Comparison of ENCODE assay signal across 8 cellular contexts in genomic region chr20:36467076-36467999, GRCh38.
A peak's percentile ranks its signal among the peaks of the same experiment; 100 is the strongest.
DNase-seq lines count a peak whose midpoint lies in the region; ATAC-seq and TF ChIP-seq lines count a peak whose summit lies in the region.

No MANE protein-coding gene starts in this region.

- H3K9me3 ChIP-seq in AG04450 (ENCODE audit: control insufficient read depth, insufficient read depth, low read length) (no peaks in the 10 kb centered on the region), ascending aorta (no peaks in the 10 kb centered on the region), iPS-15b (ENCODE audit: control insufficient read depth, insufficient read depth, low read length) (no peaks in the 10 kb centered on the region)

- peaks cover 52 to 90% of the 10 kb centered on the region in 2 donors for H3K4me1 ChIP-seq in ascending aorta
- peaks cover 18% of the 10 kb centered on the region for H3K4me1 ChIP-seq in iPS-15b (ENCODE audit: control insufficient read depth, insufficient read depth, low read length)

- no peaks in the 10 kb centered on the region for H3K9me3 Mint-ChIP-seq in HFFc6

- peaks cover 85% of the 10 kb centered on the region for H3K4me1 Mint-ChIP-seq in HFFc6 (ENCODE audit: low read depth)

- peaks cover 0 to 11% of the 10 kb centered on the region in 2 donors for H3K36me3 ChIP-seq in ascending aorta
- H3K36me3 ChIP-seq in iPS-15b (ENCODE audit: control insufficient read depth, insufficient read depth, low read length) = peaks cover 3% of the 10 kb centered on the region

- no peaks in the 10 kb centered on the region; the same call in none of the 2 replicates for H3K27me3 Mint-ChIP-seq in HFFc6 (ENCODE audit: insufficient read depth)

- H3K9ac ChIP-seq in iPS-15b (ENCODE audit: low read depth, low read length) = peak overlapping the region; percentile 47

- peak overlapping the region; percentile 96 for H3K4me3 Mint-ChIP-seq in HFFc6

- CTCF ChIA-PET in AG04450 (lab: Charles Lee) (interaction anchor here (0.6 to 0.8 kb wide), 2 partner anchors 84 to 138 kb away, joined by 3 read pairs; partner anchors contain the start of gene RAB5IF), RWPE1 (lab: Yijun Ruan, JAX) (interaction anchor here (0.6 kb wide), 2 partner anchors 288 to 300 kb away, joined by 3 read pairs; no protein-coding TSS in a partner anchor), HEK293T (lab: Yijun Ruan, JAX) (no interaction called here)

- TF ChIP-seq CTCF in AG04450 (IDR thresholded peaks at IDR 0.05; ENCODE audit: low read depth, low read length) = no peak
- TF ChIP-seq CTCF in HFFc6 (IDR thresholded peaks at IDR 0.05) = no peak
- TF ChIP-seq CTCF in RWPE1 (conservative IDR thresholded peaks at IDR 0.05; ENCODE audit: low read depth) = no peak
- no peak for TF ChIP-seq CTCF in ascending aorta (IDR thresholded peaks at IDR 0.05)

- DNase-seq in AG04450 (ENCODE audit: low read depth, low spot score) (no peak), HFFc6 (peak; percentile 63), RWPE1 (ENCODE audit: low spot score) (peak; percentile 81), ascending aorta (ENCODE audit: low spot score in 2 of 2) (peak in 1 of 2 donors; percentile 72), HEK293T (ENCODE audit: extremely low spot score) (no peak)
- DNase-seq in stimulated activated CD4-positive, alpha-beta T cell treated with anti-CD3 and anti-CD28 coated beads, Interleukin-4, amount 100 ng/mL, for 24 hours = peak; percentile 42

- H3K27ac ChIP-seq in AG04450 (ENCODE audit: low read depth, low read length) = peak overlapping the region; percentile 31
- H3K27ac ChIP-seq in RWPE1 = peak overlapping the region; percentile 91
- peak overlapping the region; percentile 99 for H3K27ac ChIP-seq in ascending aorta

- ATAC-seq in GM21723 (IDR thresholded peaks at IDR 0.05; ENCODE audit: unreplicated experiment) = no peak

- H3K27me3 ChIP-seq in AG04450 (ENCODE audit: control insufficient read depth, insufficient read depth, low read length) (no peaks in the 10 kb centered on the region), ascending aorta (no peaks in the 10 kb centered on the region), iPS-15b (ENCODE audit: control insufficient read depth, insufficient read depth, low read length) (no peaks in the 10 kb centered on the region)

- H3K27ac Mint-ChIP-seq in HFFc6 = peak overlapping the region; percentile 95

- H3K36me3 Mint-ChIP-seq in HFFc6 (ENCODE audit: low read depth) = peaks cover 10% of the 10 kb centered on the region

- POLR2A ChIA-PET in AG04450 (lab: Yijun Ruan, JAX) (no interaction called here), RWPE1 (lab: Yijun Ruan, JAX; ENCODE audit: low non-redundant PET) (no interaction called here), HEK293T (lab: Yijun Ruan, JAX) (no interaction called here)

- intact Hi-C loops in ascending aorta (cut with DNase I) = loop anchor here (5.0 to 10.0 kb wide), 2 partner anchors 60 to 367 kb away; no protein-coding TSS in a partner anchor

- H3K4me3 ChIP-seq in AG04450 (ENCODE audit: low read depth, low read length) (no peak overlapping the region), ascending aorta (peak overlapping the region in 1 of 2 donors; percentile 20), iPS-15b (ENCODE audit: low read depth, low read length) (no peak overlapping the region)

TF ChIP-seq in HEK293T, 16 proteins besides CTCF, POLR2A, EP300 and RAD21:
- TF ChIP-seq CTBP1 (IDR thresholded peaks at IDR 0.05; ENCODE audit: borderline replicate concordance) = no peak
- no peak for TF ChIP-seq HDGF (IDR thresholded peaks at IDR 0.05; ENCODE audit: borderline replicate concordance)
- TF ChIP-seq ZNF384 (IDR thresholded peaks at IDR 0.05) = no peak
- no peak for TF ChIP-seq LEF1 (IDR thresholded peaks at IDR 0.05; ENCODE audit: borderline replicate concordance)
- no peak for TF ChIP-seq SUZ12 (IDR thresholded peaks at IDR 0.05)
- TF ChIP-seq TARDBP (IDR thresholded peaks at IDR 0.05) = no peak

Comparison
In these comparisons a context has a peak if more than half of its experiments do, and no peak if none do; other contexts are left out.
1. DNase-seq: peak in HFFc6 (single experiment), RWPE1 (single experiment) and stimulated activated CD4-positive, alpha-beta T cell treated with anti-CD3 and anti-CD28 coated beads, Interleukin-4, amount 100 ng/mL, for 24 hours (single experiment); none in AG04450 (single experiment) and HEK293T (single experiment).
2. H3K27ac ChIP-seq: peak in every context shown above with its lines; median percentile 99 in ascending aorta; 91 in RWPE1; 31 in AG04450.